ENCODE assay signal across 8 cellular contexts in genomic region chr7:4641667-4642467, GRCh38.
A peak's percentile ranks its signal among the peaks of the same experiment; 100 is the strongest.
DNase-seq lines count a peak whose midpoint lies in the region; ATAC-seq and TF ChIP-seq lines count a peak whose summit lies in the region.

No MANE protein-coding gene starts in this region.

- H3K4me3 ChIP-seq in KMS-11 (IDR thresholded peaks at IDR 0.05; ENCODE audit: insufficient read depth, low read depth, low read length) (no peak overlapping the region), neuron (ENCODE audit: low read length) (peak overlapping the region; percentile 74), subcutaneous abdominal adipose tissue (ENCODE audit: low read depth in 1 of 5, low read length in 5 of 5) (peak overlapping the region; percentile 59 to 89 (median 76))

- DNase-seq in EL (peak; percentile 91), RKO (ENCODE audit: low spot score) (peak; percentile 93), fibroblast of the conjunctiva (ENCODE audit: low read depth) (peak; percentile 87)
- peak; percentile 93 for DNase-seq in activated T-helper 9 cell treated with anti-CD3 and anti-CD28 coated beads, Interleukin-2, amount 50 U/mL, for 16 hours (ENCODE audit: low read depth)

- TF ChIP-seq CTCF in KMS-11 (conservative IDR thresholded peaks at IDR 0.05; ENCODE audit: low read depth, low read length) = no peak

- H3K27ac ChIP-seq in KMS-11 = peak overlapping the region; percentile 88
- peak overlapping the region; percentile 50 for H3K27ac ChIP-seq in subcutaneous abdominal adipose tissue (ENCODE audit: low read depth, low read length)

- H3K4me2 ChIP-seq in KMS-11 = peak overlapping the region; percentile 79

- peak; percentile 82 for ATAC-seq in GM21786 (IDR thresholded peaks at IDR 0.05; ENCODE audit: unreplicated experiment)

- H2AFZ ChIP-seq in KMS-11 (ENCODE audit: low read depth) (peak overlapping the region; percentile 75), neuron (ENCODE audit: low read depth, low read length) (peak overlapping the region; percentile 44)

- no peaks in the 10 kb centered on the region for H3K27me3 ChIP-seq in KMS-11 (ENCODE audit: insufficient read depth, low read depth)
- H3K27me3 ChIP-seq in neuron (ENCODE audit: insufficient read depth, low read length) = no peaks in the 10 kb centered on the region
- H3K27me3 ChIP-seq in subcutaneous abdominal adipose tissue (ENCODE audit: control insufficient read depth in 5 of 5, insufficient read depth in 4 of 5, low read length in 5 of 5) = no peaks in the 10 kb centered on the region

- H3K9me3 ChIP-seq in neuron (ENCODE audit: low read length) (peaks cover 2% of the 10 kb centered on the region), subcutaneous abdominal adipose tissue (ENCODE audit: control insufficient read depth in 5 of 5, low read length in 5 of 5) (no peaks in the 10 kb centered on the region)

- H3K9ac ChIP-seq in KMS-11 = peak overlapping the region; percentile 97
- H3K9ac ChIP-seq in subcutaneous abdominal adipose tissue (ENCODE audit: low read length in 5 of 5) = peak overlapping the region in 4 of 5 donors; percentile 72 to 81 (median 77)

- no peaks in the 10 kb centered on the region for H4K20me1 ChIP-seq in KMS-11 (ENCODE audit: insufficient read depth)

- no peaks in the 10 kb centered on the region for H3K79me2 ChIP-seq in KMS-11 (ENCODE audit: insufficient read depth, low read depth)

- H3K36me3 ChIP-seq in KMS-11 (ENCODE audit: insufficient read depth) = no peaks in the 10 kb centered on the region
- H3K36me3 ChIP-seq in neuron (ENCODE audit: insufficient read depth, low read length) = no peaks in the 10 kb centered on the region
- no peaks in the 10 kb centered on the region for H3K36me3 ChIP-seq in subcutaneous abdominal adipose tissue (ENCODE audit: control insufficient read depth in 5 of 5, insufficient read depth in 5 of 5, low read length in 5 of 5)

- H3K4me1 ChIP-seq in KMS-11 (ENCODE audit: low read depth, poor library complexity, severe bottlenecking) (peaks cover 42% of the 10 kb centered on the region), neuron (ENCODE audit: insufficient read depth, low read length) (peaks cover 4% of the 10 kb centered on the region), subcutaneous abdominal adipose tissue (ENCODE audit: control insufficient read depth in 5 of 5, insufficient read depth in 5 of 5, low read length in 5 of 5) (peaks cover 0 to 15% (median 13%) of the 10 kb centered on the region in 5 donors)
